Comparison of ENCODE assay signal across 27 cellular contexts in the genomic region with DNA sequence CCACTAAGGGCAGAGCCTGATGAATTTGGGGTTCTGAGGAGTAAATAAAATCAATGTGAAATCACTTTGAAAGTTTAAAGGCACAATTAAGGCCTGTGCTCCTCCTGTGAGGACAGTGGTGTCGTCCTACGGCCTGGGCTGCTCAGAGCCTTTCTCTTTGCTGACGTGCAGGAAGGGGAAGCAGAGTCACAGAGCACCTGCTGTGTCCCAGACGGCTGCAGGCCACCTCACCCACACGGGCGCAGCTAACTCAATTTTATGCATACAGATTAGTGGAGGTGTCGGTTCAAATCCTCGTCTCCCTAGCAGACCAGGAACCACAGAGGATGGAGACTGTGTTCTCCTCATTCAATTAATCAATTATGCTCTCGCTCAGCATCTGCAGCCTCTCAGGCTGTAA. TPM values are rescaled to one million over a fixed set of nuclear protein-coding genes. Genes with fewer than 3 reads are reported as not detected.
"Had no signal": no experiment of that assay in that cellular context is flagged by ENCODE, and none has a peak within 500 bp of the region (broad histone marks: within the 10 kb centered on the region; RNA-seq: fewer than 3 reads in every experiment).

No MANE protein-coding gene starts in this region.

- ATAC-seq: activated CD8-positive, alpha-beta memory T cell treated with anti-CD3 and anti-CD28 coated beads, Interleukin-2, amount 10 ng/mL, durations not matched to agents 7 days and 5 days; PC-3 had no signal

- H3K9me3 ChIP-seq: MG63, SJSA1 had no signal

- DNase-seq: activated B cell treated with CpG ODN at 0.5 μM for 24 hours; activated CD4-positive, alpha-beta T cell treated with anti-CD3 and anti-CD28 coated beads for 1 hour; activated CD4-positive, alpha-beta T cell treated with anti-CD3 and anti-CD28 coated beads, Interleukin-2, amount 10 ng/mL, durations not matched to agents 24 days and 14 days; activated CD4-positive, alpha-beta T cell treated with anti-CD3 and anti-CD28 coated beads, Interleukin-2, amount 50 U/mL, for 48 hours; activated CD8-positive, alpha-beta memory T cell treated with anti-CD3 and anti-CD28 coated beads, Interleukin-2, amount 10 ng/mL, durations not matched to agents 7 days and 5 days; activated effector memory CD4-positive, alpha-beta T cell treated with Interleukin-2 at 50 U/mL for 16 hours; activated naive CD4-positive, alpha-beta T cell; activated T-cell treated with anti-CD3 and anti-CD28 coated beads, Interleukin-2, amount 50 U/mL, for 24 hours; aorta; central memory CD4-positive, alpha-beta T cell; KG1; MG63; MV-4-11; NCI-H1105; NCI-H1436; NCI-H1694 treated with DMSO at 0.1 percent for 48 hours; NCI-H2029 treated with DMSO at 0.1 percent for 48 hours; NCI-H345; NCI-H510A; NCI-H526 treated with DMSO at 0.1 percent for 48 hours; SHP77 had no signal

- H3K36me3 Mint-ChIP-seq: activated CD8-positive, alpha-beta memory T cell treated with anti-CD3 and anti-CD28 coated beads, Interleukin-2, amount 10 ng/mL, durations not matched to agents 7 days and 5 days; activated naive CD4-positive, alpha-beta T cell treated with anti-CD3 and anti-CD28 coated beads, Interleukin-2, amount 50 U/mL, for 24 hours had no signal

- H3K9me3 Mint-ChIP-seq: activated B cell treated with CpG ODN at 0.5 μM for 24 hours; activated CD4-positive, alpha-beta T cell treated with anti-CD3 and anti-CD28 coated beads, Interleukin-2, amount 10 ng/mL, durations not matched to agents 24 days and 14 days; activated naive CD4-positive, alpha-beta T cell treated with anti-CD3 and anti-CD28 coated beads, Interleukin-2, amount 50 U/mL, for 24 hours; activated T-cell treated with anti-CD3 and anti-CD28 coated beads, Interleukin-2, amount 50 U/mL, for 24 hours; activated T-helper 1 cell treated with anti-CD3 and anti-CD28 coated beads, Interleukin-12 subunit alpha, Interleukin-12 subunit beta, Interleukin-2, Interleukin-4 antibody, amounts not matched to agents 30 ng/mL and 10 ng/mL and 1 ng/mL, durations not matched to agents 14 hours and 24 hours and 36 hours; T-helper 1 cell treated with Interleukin-12 subunit alpha and Interleukin-12 subunit beta and Interleukin-4 antibody, amounts not matched to agents 30 μg/mL and 1 μg/mL, for 36 hours had no signal

- H3K27me3 ChIP-seq: MG63, SJSA1 had no signal

- H3K4me1 Mint-ChIP-seq: activated CD4-positive, alpha-beta T cell treated with anti-CD3 and anti-CD28 coated beads, Interleukin-2, amount 10 ng/mL, durations not matched to agents 24 days and 14 days; activated CD8-positive, alpha-beta memory T cell treated with anti-CD3 and anti-CD28 coated beads, Interleukin-2, amount 10 ng/mL, durations not matched to agents 7 days and 5 days; activated naive CD4-positive, alpha-beta T cell treated with anti-CD3 and anti-CD28 coated beads, Interleukin-2, amount 50 U/mL, for 24 hours had no signal

- H3K27ac ChIP-seq: SJSA1 had no signal

- H3K4me3 ChIP-seq: MG63, SJSA1 had no signal

- H3K36me3 ChIP-seq: MG63, SJSA1 had no signal

- H3K4me3 Mint-ChIP-seq: activated B cell treated with CpG ODN at 0.5 μM for 24 hours; activated CD4-positive, alpha-beta T cell treated with anti-CD3 and anti-CD28 coated beads, Interleukin-2, amount 10 ng/mL, durations not matched to agents 24 days and 14 days; activated CD8-positive, alpha-beta memory T cell treated with anti-CD3 and anti-CD28 coated beads, Interleukin-2, amount 10 ng/mL, durations not matched to agents 7 days and 5 days; activated naive CD4-positive, alpha-beta T cell treated with anti-CD3 and anti-CD28 coated beads, Interleukin-2, amount 50 U/mL, for 24 hours; activated T-cell treated with anti-CD3 and anti-CD28 coated beads, Interleukin-2, amount 50 U/mL, for 24 hours; activated T-helper 1 cell treated with anti-CD3 and anti-CD28 coated beads, Interleukin-12 subunit alpha, Interleukin-12 subunit beta, Interleukin-2, Interleukin-4 antibody, amounts not matched to agents 30 ng/mL and 10 ng/mL and 1 ng/mL, durations not matched to agents 14 hours and 24 hours and 36 hours; T-helper 1 cell treated with Interleukin-12 subunit alpha and Interleukin-12 subunit beta and Interleukin-4 antibody, amounts not matched to agents 30 μg/mL and 1 μg/mL, for 36 hours had no signal

- H3K27ac Mint-ChIP-seq: activated B cell treated with CpG ODN at 0.5 μM for 24 hours; activated CD4-positive, alpha-beta T cell treated with anti-CD3 and anti-CD28 coated beads, Interleukin-2, amount 10 ng/mL, durations not matched to agents 24 days and 14 days; activated CD8-positive, alpha-beta memory T cell treated with anti-CD3 and anti-CD28 coated beads, Interleukin-2, amount 10 ng/mL, durations not matched to agents 7 days and 5 days; activated naive CD4-positive, alpha-beta T cell treated with anti-CD3 and anti-CD28 coated beads, Interleukin-2, amount 50 U/mL, for 24 hours; activated T-cell treated with anti-CD3 and anti-CD28 coated beads, Interleukin-2, amount 50 U/mL, for 24 hours; activated T-helper 1 cell treated with anti-CD3 and anti-CD28 coated beads, Interleukin-12 subunit alpha, Interleukin-12 subunit beta, Interleukin-2, Interleukin-4 antibody, amounts not matched to agents 30 ng/mL and 10 ng/mL and 1 ng/mL, durations not matched to agents 14 hours and 24 hours and 36 hours; T-helper 1 cell treated with Interleukin-12 subunit alpha and Interleukin-12 subunit beta and Interleukin-4 antibody, amounts not matched to agents 30 μg/mL and 1 μg/mL, for 36 hours had no signal

RNA-seq across cellular contexts. Expression of gene DLK1, which starts 11.4 kb away (rescaled TPM):
- total RNA-seq: activated B cell treated with CpG ODN at 0.5 μM for 24 hours; activated CD4-positive, alpha-beta T cell treated with anti-CD3 and anti-CD28 coated beads, Interleukin-2, amount 10 ng/mL, durations not matched to agents 24 days and 14 days; activated CD8-positive, alpha-beta memory T cell treated with anti-CD3 and anti-CD28 coated beads, Interleukin-2, amount 10 ng/mL, durations not matched to agents 7 days and 5 days; activated T-helper 1 cell treated with anti-CD3 and anti-CD28 coated beads, Interleukin-12 subunit alpha, Interleukin-12 subunit beta, Interleukin-2, Interleukin-4 antibody, amounts not matched to agents 30 ng/mL and 10 ng/mL and 1 ng/mL, durations not matched to agents 14 hours and 24 hours and 36 hours; aorta; bronchial epithelial cell; PC-3; SJSA1 had no signal
